Comparison of ENCODE assay signal across 8 cellular contexts in genomic region chr3:155745795-155746550, GRCh38. TPM values are rescaled to one million over a fixed set of nuclear protein-coding genes. Genes with fewer than 3 reads are reported as not detected.
DNase-seq lines count a peak whose midpoint lies in the region; ATAC-seq and TF ChIP-seq lines count a peak whose summit lies in the region.

No MANE protein-coding gene starts in this region.

- H3K9me3 Mint-ChIP-seq in brain = peaks cover 0 to 3% (median 0%) of the 10 kb centered on the region in 5 experiments

- H3K4me3 ChIP-seq in upper lobe of left lung = peak overlapping the region in 3 of 4 donors; percentile 51 to 67 (median 63)

- no peak for TF ChIP-seq POLR2A in upper lobe of left lung (IDR thresholded peaks at IDR 0.05)

- no peaks in the 10 kb centered on the region for H3K9me3 ChIP-seq in upper lobe of left lung

- ATAC-seq in upper lobe of left lung (ENCODE audit: low FRiP score in 2 of 2) = peak; percentile 20 to 62

- H3K27ac ChIP-seq in layer of hippocampus (ENCODE audit: low read depth, low read length) (peak overlapping the region; percentile 42), upper lobe of left lung (peak overlapping the region in 1 of 4 donors; percentile 4)

- H3K36me3 Mint-ChIP-seq in brain = no peaks in the 10 kb centered on the region

- H3K4me3 Mint-ChIP-seq in brain = peak overlapping the region; percentile 79 to 100 (median 96)

- TF ChIP-seq CTCF in brain (conservative IDR thresholded peaks at IDR 0.05) (no peak), upper lobe of left lung (IDR thresholded peaks at IDR 0.05) (no peak), GM20000 (IDR thresholded peaks at IDR 0.05; ENCODE audit: extremely low read depth, missing control alignments) (no peak)

- H3K4me1 Mint-ChIP-seq in brain = peaks cover 77% of the 10 kb centered on the region

- H3K4me1 ChIP-seq in upper lobe of left lung = peaks cover 16 to 23% (median 21%) of the 10 kb centered on the region in 4 donors

- H3K27ac Mint-ChIP-seq in brain = peak overlapping the region; percentile 88 to 98 (median 94)

- no peaks in the 10 kb centered on the region for H3K27me3 ChIP-seq in layer of hippocampus (ENCODE audit: control insufficient read depth, insufficient read depth, low read length)
- H3K27me3 ChIP-seq in upper lobe of left lung = peaks cover 0 to 9% (median 4%) of the 10 kb centered on the region in 4 donors

- DNase-seq in DMS153 (lab: John Stamatoyannopoulos, UW) (peak; percentile 54), NCI-H187 treated with DMSO at 0.1 percent for 48 hours (lab: John Stamatoyannopoulos, UW) (peak; percentile 43), upper lobe of left lung (peak; percentile 48 to 56), T-helper 9 cell (no peak), GM20000 (ENCODE audit: low spot score) (no peak), NCI-H226 (no peak)

- no peaks in the 10 kb centered on the region for H3K36me3 ChIP-seq in upper lobe of left lung

- no peak for TF ChIP-seq EP300 in upper lobe of left lung (IDR thresholded peaks at IDR 0.05)

- H3K27me3 Mint-ChIP-seq in brain = peaks cover 5% of the 10 kb centered on the region

- WGBS in upper lobe of left lung, 2 donors = 12 to 23% methylated on average over 11 to 19 of the region's 19 CpGs

RNA-seq across cellular contexts. Expression of gene PLCH1, which starts 1.1 kb away (rescaled TPM):
- 1.1 TPM for polyA plus RNA-seq in brain (ENCODE audit: insufficient read depth, low read depth, low replicate concordance)
- total RNA-seq in upper lobe of left lung = 10 to 100 TPM in 4 of 6 donors, 1 to 10 TPM in 2; 7.7 to 26.3 (median 13.6) TPM

Comparison
In these comparisons a context has a peak if more than half of its experiments do, and no peak if none do; other contexts are left out.
1. DNase-seq: peak in DMS153 (single experiment), NCI-H187 treated with DMSO at 0.1 percent for 48 hours (single experiment) and upper lobe of left lung (2 of 2); none in T-helper 9 cell (single experiment), GM20000 (single experiment) and NCI-H226 (single experiment).